Comparison of ENCODE assay signal across 2 cellular contexts in genomic region chr1:212785871-212786270, GRCh38.
A peak's percentile ranks its signal among the peaks of the same experiment; 100 is the strongest.
TF ChIP-seq lines count a peak whose summit lies in the region.

No MANE protein-coding gene starts in this region.

TF ChIP-seq in HEK293, 187 proteins besides CTCF, POLR2A, EP300 and RAD21:
- TF ChIP-seq ZNF274 (IDR thresholded peaks at IDR 0.05; ENCODE audit: low read length) (no peak), ZNF274 (tag by site-specific recombination; IDR thresholded peaks at IDR 0.05; ENCODE audit: borderline replicate concordance) (no peak), ZNF610 (tag by site-specific recombination; IDR thresholded peaks at IDR 0.05; ENCODE audit: borderline replicate concordance) (no peak), ZNF335 (tag by site-specific recombination; conservative IDR thresholded peaks at IDR 0.05) (no peak), ZNF311 (tag by site-specific recombination; IDR thresholded peaks at IDR 0.05; ENCODE audit: borderline replicate concordance) (no peak), ZNF48 (tag by site-specific recombination; IDR thresholded peaks at IDR 0.05) (no peak), ZNF747 (tag by site-specific recombination; IDR thresholded peaks at IDR 0.05) (no peak), PRDM1 (tag by site-specific recombination; IDR thresholded peaks at IDR 0.05) (peak; percentile 86), ZNF830 (tag by site-specific recombination; IDR thresholded peaks at IDR 0.05; ENCODE audit: low read depth) (no peak), ZNF514 (tag by site-specific recombination; IDR thresholded peaks at IDR 0.05) (no peak), ZNF155 (tag by site-specific recombination; IDR thresholded peaks at IDR 0.05) (no peak), KLF16 (tag by site-specific recombination; IDR thresholded peaks at IDR 0.05) (no peak), ZNF366 (tag by site-specific recombination; conservative IDR thresholded peaks at IDR 0.05) (peak; percentile 80), ZNF510 (tag by site-specific recombination; IDR thresholded peaks at IDR 0.05; ENCODE audit: insufficient replicate concordance) (no peak), ZNF777 (tag by site-specific recombination; IDR thresholded peaks at IDR 0.05; ENCODE audit: borderline replicate concordance) (no peak), ZNF146 (tag by site-specific recombination; IDR thresholded peaks at IDR 0.05) (no peak), ZNF184 (tag by site-specific recombination; IDR thresholded peaks at IDR 0.05) (no peak)
- TF ChIP-seq, protein P1, sequence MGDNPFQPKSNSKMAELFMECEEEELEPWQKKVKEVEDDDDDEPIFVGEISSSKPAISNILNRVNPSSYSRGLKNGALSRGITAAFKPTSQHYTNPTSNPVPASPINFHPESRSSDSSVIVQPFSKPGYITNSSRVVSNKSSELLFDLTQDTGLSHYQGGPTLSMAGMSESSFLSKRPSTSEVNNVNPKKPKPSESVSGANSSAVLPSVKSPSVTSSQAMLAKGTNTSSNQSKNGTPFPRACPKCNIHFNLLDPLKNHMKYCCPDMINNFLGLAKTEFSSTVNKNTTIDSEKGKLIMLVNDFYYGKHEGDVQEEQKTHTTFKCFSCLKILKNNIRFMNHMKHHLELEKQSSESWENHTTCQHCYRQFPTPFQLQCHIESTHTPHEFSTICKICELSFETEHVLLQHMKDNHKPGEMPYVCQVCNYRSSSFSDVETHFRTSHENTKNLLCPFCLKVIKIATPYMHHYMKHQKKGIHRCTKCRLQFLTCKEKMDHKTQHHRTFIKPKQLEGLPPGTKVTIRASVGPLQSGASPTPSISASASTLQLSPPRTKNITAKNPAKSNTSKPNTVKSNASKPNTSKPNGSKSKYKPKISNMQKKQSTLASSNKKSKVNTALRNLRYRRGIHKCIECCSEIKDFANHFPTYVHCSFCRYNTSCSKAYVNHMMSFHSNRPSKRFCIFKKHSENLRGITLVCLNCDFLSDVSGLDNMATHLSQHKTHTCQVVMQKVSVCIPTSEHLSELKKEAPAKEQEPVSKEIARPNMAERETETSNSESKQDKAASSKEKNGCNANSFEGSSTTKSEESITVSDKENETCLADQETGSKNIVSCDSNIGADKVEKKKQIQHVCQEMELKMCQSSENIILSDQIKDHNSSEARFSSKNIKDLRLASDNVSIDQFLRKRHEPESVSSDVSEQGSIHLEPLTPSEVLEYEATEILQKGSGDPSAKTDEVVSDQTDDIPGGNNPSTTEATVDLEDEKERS (tag by site-specific recombination; IDR thresholded peaks at IDR 0.05), result no peak

TF ChIP-seq in K562, 482 proteins besides CTCF, POLR2A, EP300 and RAD21:
- 0 out of 4 replicates have a peak, but pooled peaks of 1 of the 2 experiments have one; percentile 15 for TF ChIP-seq HDAC1 (IDR thresholded peaks at IDR 0.05)
- 0 out of 2 replicates have a peak, but pooled peaks have one; percentile 36 for TF ChIP-seq ZBTB5 (IDR thresholded peaks at IDR 0.05)
- TF ChIP-seq KHSRP (IDR thresholded peaks at IDR 0.05), result peak; percentile 45; the same call in 1 of the 2 replicates
- 0 out of 2 replicates have a peak, but pooled peaks have one; percentile 47 for TF ChIP-seq ZNF512 (tag; IDR thresholded peaks at IDR 0.05)
- no peak for TF ChIP-seq ZNF318 (IDR thresholded peaks at IDR 0.05; ENCODE audit: borderline replicate concordance in 1 of 2, low read depth in 1 of 2)
- TF ChIP-seq ARHGAP35 (IDR thresholded peaks at IDR 0.05; ENCODE audit: partially characterized antibody), result no peak
- TF ChIP-seq, protein P2, sequence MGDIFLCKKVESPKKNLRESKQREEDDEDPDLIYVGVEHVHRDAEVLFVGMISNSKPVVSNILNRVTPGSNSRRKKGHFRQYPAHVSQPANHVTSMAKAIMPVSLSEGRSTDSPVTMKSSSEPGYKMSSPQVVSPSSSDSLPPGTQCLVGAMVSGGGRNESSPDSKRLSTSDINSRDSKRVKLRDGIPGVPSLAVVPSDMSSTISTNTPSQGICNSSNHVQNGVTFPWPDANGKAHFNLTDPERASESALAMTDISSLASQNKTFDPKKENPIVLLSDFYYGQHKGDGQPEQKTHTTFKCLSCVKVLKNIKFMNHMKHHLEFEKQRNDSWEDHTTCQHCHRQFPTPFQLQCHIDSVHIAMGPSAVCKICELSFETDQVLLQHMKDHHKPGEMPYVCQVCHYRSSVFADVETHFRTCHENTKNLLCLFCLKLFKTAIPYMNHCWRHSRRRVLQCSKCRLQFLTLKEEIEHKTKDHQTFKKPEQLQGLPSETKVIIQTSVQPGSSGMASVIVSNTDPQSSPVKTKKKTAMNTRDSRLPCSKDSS (IDR thresholded peaks at IDR 0.05; ENCODE audit: low read depth, partially characterized antibody), result peak; percentile 17
TF ChIP-seq in K562: peak in this region for 5.
